In genomic region chr12:46386360-46386867, GRCh38 we compare ENCODE assay signal across 1 cellular context.
TF ChIP-seq lines count a peak whose summit lies in the region.

No MANE protein-coding gene starts in this region.

TF ChIP-seq in SK-N-SH, 30 proteins besides CTCF, POLR2A, EP300 and RAD21 (continued from another document):
- TF ChIP-seq REST (IDR thresholded peaks at IDR 0.05; ENCODE audit: low read depth, low read length): no peak
- TF ChIP-seq MXI1 (IDR thresholded peaks at IDR 0.05; ENCODE audit: low read depth, low read length): no peak
- TF ChIP-seq USF1 (IDR thresholded peaks at IDR 0.05; ENCODE audit: borderline replicate concordance, low read depth): no peak
- no peak for TF ChIP-seq IRF3 (IDR thresholded peaks at IDR 0.05; ENCODE audit: low read depth, low read length)
- TF ChIP-seq FOXJ3 (CRISPR knock-in tag; IDR thresholded peaks at IDR 0.05): no peak
- peak; percentile 90 for TF ChIP-seq TCF12 (IDR thresholded peaks at IDR 0.05)
- TF ChIP-seq USF2 (IDR thresholded peaks at IDR 0.05; ENCODE audit: borderline replicate concordance, low read depth, low read length): no peak
- TF ChIP-seq SMC3 (IDR thresholded peaks at IDR 0.05; ENCODE audit: low read depth, low read length): no peak
- peak; percentile 73; the same call in 1 of the 2 replicates for TF ChIP-seq POLR2AphosphoS5 (IDR thresholded peaks at IDR 0.05; ENCODE audit: low read depth, low read length)
- no peak for TF ChIP-seq GABPA (IDR thresholded peaks at IDR 0.05; ENCODE audit: low read depth)
- peak; percentile 97 for TF ChIP-seq PBX3 (IDR thresholded peaks at IDR 0.05)
TF ChIP-seq in SK-N-SH: peak in this region for 11.
